ENCODE assay signal across 8 cellular contexts in genomic region chr1:119674835-119675289, GRCh38. TPM values are rescaled to one million over a fixed set of nuclear protein-coding genes. Genes with fewer than 3 reads are reported as not detected.
DNase-seq lines count a peak whose midpoint lies in the region; ATAC-seq and TF ChIP-seq lines count a peak whose summit lies in the region.

No MANE protein-coding gene starts in this region.

- no peaks in the 10 kb centered on the region for H3K79me2 ChIP-seq in PC-9 (ENCODE audit: low read depth)

- DNase-seq in DMS79 (lab: John Stamatoyannopoulos, UW) (peak; percentile 66), PC-9 (peak; percentile 59 to 92), esophagus muscularis mucosa (ENCODE audit: extremely low spot score) (no peak), erythroblast (lab: John Stamatoyannopoulos, UW) (no peak), posterior vena cava (ENCODE audit: low spot score) (no peak)

- H2AFZ ChIP-seq in PC-9 = peak overlapping the region; percentile 69; the same call in 1 of the 2 replicates

- H3K27me3 ChIP-seq in PC-9 (ENCODE audit: insufficient read depth, low read depth) (no peaks in the 10 kb centered on the region), esophagus muscularis mucosa (no peaks in the 10 kb centered on the region), neutrophil (no peaks in the 10 kb centered on the region)

- peak overlapping the region; percentile 79 for H3K4me2 ChIP-seq in PC-9

- no peak for TF ChIP-seq CTCF in PC-9 (conservative IDR thresholded peaks at IDR 0.05)
- TF ChIP-seq CTCF in esophagus muscularis mucosa (IDR thresholded peaks at IDR 0.05) = no peak
- TF ChIP-seq CTCF in neutrophil (IDR thresholded peaks at IDR 0.05) = peak; percentile 53

- H4K20me1 ChIP-seq in PC-9 (ENCODE audit: insufficient read depth) = no peaks in the 10 kb centered on the region

- no peaks in the 10 kb centered on the region for H3K36me3 ChIP-seq in PC-9 (ENCODE audit: low read depth)
- H3K36me3 ChIP-seq in esophagus muscularis mucosa = no peaks in the 10 kb centered on the region
- no peaks in the 10 kb centered on the region for H3K36me3 ChIP-seq in neutrophil

- H3K9me2 ChIP-seq in PC-9 (ENCODE audit: insufficient read depth) = no peaks in the 10 kb centered on the region

- H3K27ac ChIP-seq in PC-9 = peak overlapping the region; percentile 97
- H3K27ac ChIP-seq in esophagus muscularis mucosa (replicated peaks in 1 of 4) = peak overlapping the region in 1 of 4 donors; percentile 62
- no peak overlapping the region for H3K27ac ChIP-seq in neutrophil

- intact Hi-C loops in PC-9 (cut with micrococcal nuclease; ENCODE audit: unreplicated experiment) = loop anchor here (1.0 to 5.0 kb wide), 7 partner anchors 11 to 197 kb away; partner anchors contain the start of gene ZNF697
- intact Hi-C loops in esophagus muscularis mucosa (cut with DNase I) = loop anchor here (2.0 kb wide), 1 partner anchor 64 kb away; no protein-coding TSS in a partner anchor
- intact Hi-C loops in posterior vena cava (cut with DNase I) = no loop called here

- POLR2A ChIA-PET in PC-9 (lab: Charles Lee; ENCODE audit: unreplicated experiment) = interaction anchor here (0.7 to 1.0 kb wide), 2 partner anchors 26 to 37 kb away, joined by 4 to 7 read pairs; no protein-coding TSS in a partner anchor

- peak; percentile 64 for ATAC-seq in HG02943 (IDR thresholded peaks at IDR 0.05; ENCODE audit: low read depth, unreplicated experiment)
- no peak for ATAC-seq in HG02571 (IDR thresholded peaks at IDR 0.05; ENCODE audit: unreplicated experiment)

- 79% methylated on average over 5 of the region's 6 CpGs for WGBS in esophagus muscularis mucosa

- H3K4me3 ChIP-seq in PC-9 (peak overlapping the region; percentile 49), esophagus muscularis mucosa (peak overlapping the region; percentile 47 to 63 (median 49)), neutrophil (ENCODE audit: low read depth in 1 of 2, low read length in 1 of 2) (no peak overlapping the region)

- BruUV-seq in PC-9 (replicated peaks; lab: Mats Ljungman, UMichigan) = no TSS peak

- H3K4me1 ChIP-seq in PC-9 (replicated peaks; ENCODE audit: insufficient read depth) (peaks cover 45% of the 10 kb centered on the region), esophagus muscularis mucosa (peaks cover 9 to 11% (median 10%) of the 10 kb centered on the region in 4 donors), neutrophil (ENCODE audit: control insufficient read depth in 1 of 2, insufficient read depth in 1 of 2, low read depth in 1 of 2, low read length in 1 of 2) (peaks cover 0 to 5% of the 10 kb centered on the region in 2 experiments)

- H3F3A ChIP-seq in PC-9 (ENCODE audit: insufficient read depth, low read depth) = peaks cover 38% of the 10 kb centered on the region

- H3K9me3 ChIP-seq in PC-9 (ENCODE audit: insufficient read depth, low read depth) (peaks cover 4% of the 10 kb centered on the region; the same call in 1 of the 2 replicates), esophagus muscularis mucosa (no peaks in the 10 kb centered on the region), neutrophil (no peaks in the 10 kb centered on the region)

- CTCF ChIA-PET in PC-9 (lab: Charles Lee) = interaction anchor here (0.5 to 1.5 kb wide), 6 partner anchors 14 to 63 kb away, joined by 3 to 5 read pairs (median 3); partner anchors contain the start of gene ZNF697

- TF ChIP-seq POLR2A in esophagus muscularis mucosa (IDR thresholded peaks at IDR 0.05; ENCODE audit: low read depth) (no peak), erythroblast (IDR thresholded peaks at IDR 0.05; ENCODE audit: low read length) (no peak)

- no peak for TF ChIP-seq EP300 in esophagus muscularis mucosa (IDR thresholded peaks at IDR 0.05)

RNA-seq across cellular contexts. Expression of gene ZNF697, which starts 26.8 kb away (rescaled TPM):
- 3.6 and 4.1 TPM in 2 replicates for total RNA-seq in PC-9 (2021)
- total RNA-seq in esophagus muscularis mucosa = 1 to 10 TPM; 2.0 to 4.8 (median 4.0) TPM
- 1 to 10 TPM; 5.0 to 5.9 TPM for total RNA-seq in posterior vena cava

RNA-seq across cellular contexts. Expression of gene PHGDH, which starts 36.9 kb away (rescaled TPM):
- 373 and 569 TPM in 2 replicates for total RNA-seq in PC-9 (2021)
- 10 to 100 TPM; 20.3 to 42.7 (median 21.9) TPM for total RNA-seq in esophagus muscularis mucosa
- 10 to 100 TPM; 27.8 to 86.4 TPM for total RNA-seq in posterior vena cava

Comparison
In these comparisons a context has a peak if more than half of its experiments do, and no peak if none do; other contexts are left out.
1. DNase-seq: peak in DMS79 (single experiment) and PC-9 (2 of 2); none in esophagus muscularis mucosa (single experiment), erythroblast (0 of 2) and posterior vena cava (single experiment).
2. H3K4me3 ChIP-seq: peak in PC-9 (single experiment) and esophagus muscularis mucosa (4 of 4); none in neutrophil (0 of 2).
3. intact Hi-C loops: an anchor here in PC-9 (1.0 to 5.0 kb wide) and esophagus muscularis mucosa (2.0 kb wide); none called in posterior vena cava.